ENCODE assay signal across 11 cellular contexts in genomic region chr4:89586864-89587263, GRCh38.
DNase-seq lines count a peak whose midpoint lies in the region; FAIRE-seq and TF ChIP-seq lines count a peak whose summit lies in the region.
"Had no signal": no experiment of that assay in that cellular context is flagged by ENCODE, and none has a peak within 500 bp of the region (broad histone marks: within the 10 kb centered on the region; RNA-seq: fewer than 3 reads in every experiment).

No MANE protein-coding gene starts in this region.

- peaks cover 14% of the 10 kb centered on the region for H3K27me3 Mint-ChIP-seq in T-helper 2 cell treated with Interferon-gamma antibody and Interleukin-4, amounts not matched to agents 5 μg/mL and 100 μg/mL, for 36 hours (ENCODE audit: low read depth)

- no peak overlapping the region for H3K4me3 ChIP-seq in AG04450 (ENCODE audit: low read depth, low read length)
- H3K4me3 ChIP-seq in fibroblast of pulmonary artery (replicated peaks; ENCODE audit: low read depth, low read length), result no peak overlapping the region
- no peak overlapping the region for H3K4me3 ChIP-seq in Peyer's patch

- H3K4me3 Mint-ChIP-seq in T-helper 2 cell treated with Interferon-gamma antibody and Interleukin-4, amounts not matched to agents 5 μg/mL and 100 μg/mL, for 36 hours, result no peak overlapping the region
- H3K4me3 Mint-ChIP-seq: memory B cell had no signal

- H3K4me1 ChIP-seq in Peyer's patch, result no peaks in the 10 kb centered on the region

- H3K36me3 Mint-ChIP-seq in T-helper 2 cell treated with Interferon-gamma antibody and Interleukin-4, amounts not matched to agents 5 μg/mL and 100 μg/mL, for 36 hours (ENCODE audit: low read depth), result no peaks in the 10 kb centered on the region
- H3K36me3 Mint-ChIP-seq: memory B cell had no signal

- H3K9me3 ChIP-seq in AG04450 (ENCODE audit: control insufficient read depth, insufficient read depth, low read length), result no peaks in the 10 kb centered on the region
- no peaks in the 10 kb centered on the region for H3K9me3 ChIP-seq in Peyer's patch

- peak; percentile 40 for TF ChIP-seq CTCF in AG04450 (IDR thresholded peaks at IDR 0.05; ENCODE audit: low read depth, low read length)
- TF ChIP-seq CTCF in GM12873 (IDR thresholded peaks at IDR 0.05; ENCODE audit: insufficient read depth, low read depth, low read length, missing control alignments), result peak; percentile 14
- peak; percentile 36 for TF ChIP-seq CTCF in fibroblast of pulmonary artery (IDR thresholded peaks at IDR 0.05; ENCODE audit: low read length, missing control alignments)
- TF ChIP-seq CTCF in Peyer's patch (IDR thresholded peaks at IDR 0.05), result peak in 2 of 6 experiments; percentile 31 to 38

- H3K27ac Mint-ChIP-seq in T-helper 2 cell treated with Interferon-gamma antibody and Interleukin-4, amounts not matched to agents 5 μg/mL and 100 μg/mL, for 36 hours, result no peak overlapping the region
- H3K27ac Mint-ChIP-seq: memory B cell had no signal

- H3K27ac ChIP-seq in AG04450 (ENCODE audit: low read depth, low read length) (no peak overlapping the region), Peyer's patch (no peak overlapping the region)

- no peak for DNase-seq in AG04450 (ENCODE audit: low read depth, low spot score)
- peak; percentile 12 for DNase-seq in RCC 7860 (ENCODE audit: low spot score)
- peak; percentile 44 for DNase-seq in fibroblast of pulmonary artery (ENCODE audit: low read depth)
- no peak for DNase-seq in dedifferentiated amniotic fluid mesenchymal stem cell (ENCODE audit: extremely low spot score)
- no peak for DNase-seq in activated naive CD4-positive, alpha-beta T cell treated with anti-CD3 and anti-CD28 coated beads, Interleukin-2, amount 50 U/mL, for 16 hours
- DNase-seq in Peyer's patch, result no peak
- DNase-seq in T-helper 2 cell treated with Interferon-gamma antibody and Interleukin-4, amounts not matched to agents 5 μg/mL and 100 μg/mL, for 36 hours (ENCODE audit: low spot score), result no peak
- DNase-seq: central memory CD4-positive, alpha-beta T cell; NCI-H187 treated with DMSO at 0.1 percent for 48 hours had no signal

- peak; percentile 32 for FAIRE-seq in RCC 7860 (lab: Jason Lieb, UNC)

- CTCF ChIA-PET in AG04450 (lab: Charles Lee), result interaction anchor here (0.8 to 1.4 kb wide), 7 partner anchors 54 to 360 kb away, joined by 3 to 4 read pairs (median 3); no protein-coding TSS in a partner anchor

- no peaks in the 10 kb centered on the region for H3K4me1 Mint-ChIP-seq in T-helper 2 cell treated with Interferon-gamma antibody and Interleukin-4, amounts not matched to agents 5 μg/mL and 100 μg/mL, for 36 hours (ENCODE audit: low read depth)
- H3K4me1 Mint-ChIP-seq: memory B cell had no signal

- no peaks in the 10 kb centered on the region for H3K27me3 ChIP-seq in AG04450 (ENCODE audit: control insufficient read depth, insufficient read depth, low read length)
- no peaks in the 10 kb centered on the region for H3K27me3 ChIP-seq in Peyer's patch

- POLR2A ChIA-PET in AG04450 (lab: Yijun Ruan, JAX), result no interaction called here

- no peak for TF ChIP-seq POLR2A in Peyer's patch (IDR thresholded peaks at IDR 0.05)

- no peaks in the 10 kb centered on the region for H3K9me3 Mint-ChIP-seq in T-helper 2 cell treated with Interferon-gamma antibody and Interleukin-4, amounts not matched to agents 5 μg/mL and 100 μg/mL, for 36 hours
- H3K9me3 Mint-ChIP-seq: memory B cell had no signal

- H3K36me3 ChIP-seq in Peyer's patch, result no peaks in the 10 kb centered on the region

Comparison
In these comparisons a context has a peak if more than half of its experiments do, and no peak if none do; other contexts are left out.
1. DNase-seq: peak in RCC 7860 (single experiment) and fibroblast of pulmonary artery (single experiment); none in AG04450 (single experiment), dedifferentiated amniotic fluid mesenchymal stem cell (single experiment), activated naive CD4-positive, alpha-beta T cell treated with anti-CD3 and anti-CD28 coated beads, Interleukin-2, amount 50 U/mL, for 16 hours (single experiment), Peyer's patch (0 of 3) and T-helper 2 cell treated with Interferon-gamma antibody and Interleukin-4, amounts not matched to agents 5 μg/mL and 100 μg/mL, for 36 hours (single experiment).